1 cellular context compared by ENCODE assay signal in genomic region chr21:39379986-39380891, GRCh38.
TF ChIP-seq lines count a peak whose summit lies in the region.

No MANE protein-coding gene starts in this region.

TF ChIP-seq in HepG2, 621 proteins besides CTCF, POLR2A, EP300 and RAD21 (continued from another document and continues in another):
- TF ChIP-seq ZBTB40 (IDR thresholded peaks at IDR 0.05): no peak
- no peak; the same call in 1 of the 2 replicates for TF ChIP-seq ZBTB40 (CRISPR knock-in tag; IDR thresholded peaks at IDR 0.05)
- TF ChIP-seq HIVEP1 (CRISPR knock-in tag; IDR thresholded peaks at IDR 0.05): no peak; the same call in 1 of the 2 replicates
- TF ChIP-seq ZNF564 (CRISPR knock-in tag; IDR thresholded peaks at IDR 0.05): no peak
- TF ChIP-seq DBP (CRISPR knock-in tag; IDR thresholded peaks at IDR 0.05; ENCODE audit: not compliant biosample characterization): no peak
- TF ChIP-seq KLF16 (CRISPR knock-in tag; IDR thresholded peaks at IDR 0.05): no peak
- no peak for TF ChIP-seq PHF5A (CRISPR knock-in tag; IDR thresholded peaks at IDR 0.05; ENCODE audit: low read depth, unreplicated experiment)
- TF ChIP-seq PAWR (CRISPR knock-in tag; IDR thresholded peaks at IDR 0.05; ENCODE audit: borderline replicate concordance): no peak
- TF ChIP-seq ZKSCAN5 (CRISPR knock-in tag; IDR thresholded peaks at IDR 0.05): no peak
- TF ChIP-seq ZNF7 (CRISPR knock-in tag; IDR thresholded peaks at IDR 0.05): no peak
- TF ChIP-seq ZNF280D (CRISPR knock-in tag; IDR thresholded peaks at IDR 0.05): no peak
- no peak for TF ChIP-seq ZNF619 (CRISPR knock-in tag; IDR thresholded peaks at IDR 0.05)
- TF ChIP-seq ZNF441 (CRISPR knock-in tag; IDR thresholded peaks at IDR 0.05; ENCODE audit: borderline replicate concordance): 0 out of 2 replicates have a peak, but pooled peaks have one; percentile 12
- no peak; the same call in 1 of the 2 replicates for TF ChIP-seq ZNF362 (CRISPR knock-in tag; IDR thresholded peaks at IDR 0.05; ENCODE audit: borderline replicate concordance)
- no peak for TF ChIP-seq CREB3 (CRISPR knock-in tag; IDR thresholded peaks at IDR 0.05)
- TF ChIP-seq ZNF292 (CRISPR knock-in tag; IDR thresholded peaks at IDR 0.05; ENCODE audit: borderline replicate concordance, low read depth): 0 out of 2 replicates have a peak, but pooled peaks have one; percentile 22
- TF ChIP-seq ZNF180 (CRISPR knock-in tag; IDR thresholded peaks at IDR 0.05; ENCODE audit: borderline replicate concordance, low read depth): no peak
- TF ChIP-seq KDM6A (CRISPR knock-in tag; IDR thresholded peaks at IDR 0.05; ENCODE audit: low read depth): no peak
- TF ChIP-seq ZNF605 (CRISPR knock-in tag; IDR thresholded peaks at IDR 0.05): no peak
- 0 out of 2 replicates have a peak, but pooled peaks have one; percentile 28 for TF ChIP-seq ZNF788 (CRISPR knock-in tag; IDR thresholded peaks at IDR 0.05; ENCODE audit: borderline replicate concordance)
- no peak for TF ChIP-seq RELA (CRISPR knock-in tag; IDR thresholded peaks at IDR 0.05)
- no peak for TF ChIP-seq POLR2AphosphoS2 (IDR thresholded peaks at IDR 0.05; ENCODE audit: low read depth, low read length)
- no peak; the same call in 1 of the 2 replicates for TF ChIP-seq ZNF430 (CRISPR knock-in tag; IDR thresholded peaks at IDR 0.05)
- TF ChIP-seq NAIF1 (CRISPR knock-in tag; IDR thresholded peaks at IDR 0.05; ENCODE audit: borderline replicate concordance): 0 out of 2 replicates have a peak, but pooled peaks have one; percentile 30
- TF ChIP-seq ZNF615 (CRISPR knock-in tag; IDR thresholded peaks at IDR 0.05; ENCODE audit: borderline replicate concordance): no peak
- no peak; the same call in 1 of the 2 replicates for TF ChIP-seq ZMAT3 (CRISPR knock-in tag; conservative IDR thresholded peaks at IDR 0.05)
- peak; percentile 37; the same call in 1 of the 2 replicates for TF ChIP-seq ZNF691 (CRISPR knock-in tag; IDR thresholded peaks at IDR 0.05; ENCODE audit: borderline replicate concordance, low read depth)
- TF ChIP-seq ZFP37 (CRISPR knock-in tag; IDR thresholded peaks at IDR 0.05; ENCODE audit: borderline replicate concordance): no peak
- peak; percentile 62; the same call in 1 of the 2 replicates for TF ChIP-seq YEATS2 (CRISPR knock-in tag; IDR thresholded peaks at IDR 0.05; ENCODE audit: borderline replicate concordance)
- no peak for TF ChIP-seq BHLHE40 (IDR thresholded peaks at IDR 0.05; ENCODE audit: low read length)
- TF ChIP-seq HIC2 (CRISPR knock-in tag; IDR thresholded peaks at IDR 0.05; ENCODE audit: low read depth): no peak
- TF ChIP-seq ZNF768 (CRISPR knock-in tag; IDR thresholded peaks at IDR 0.05): peak; percentile 42; the same call in 1 of the 2 replicates
- no peak for TF ChIP-seq ARHGAP35 (CRISPR knock-in tag; IDR thresholded peaks at IDR 0.05; ENCODE audit: borderline replicate concordance)
- TF ChIP-seq MTA1 (CRISPR knock-in tag; IDR thresholded peaks at IDR 0.05; ENCODE audit: borderline replicate concordance): no peak
- TF ChIP-seq ZNF3 (CRISPR knock-in tag; IDR thresholded peaks at IDR 0.05): no peak
- TF ChIP-seq ZNF891 (CRISPR knock-in tag; IDR thresholded peaks at IDR 0.05): no peak
- 0 out of 2 replicates have a peak, but pooled peaks have one; percentile 21 for TF ChIP-seq DR1 (CRISPR knock-in tag; IDR thresholded peaks at IDR 0.05)
- TF ChIP-seq ZNF678 (CRISPR knock-in tag; IDR thresholded peaks at IDR 0.05): no peak
- no peak; the same call in 1 of the 2 replicates for TF ChIP-seq ZNF629 (CRISPR knock-in tag; conservative IDR thresholded peaks at IDR 0.05)
- peak; percentile 81; the same call in 1 of the 2 replicates for TF ChIP-seq GMEB1 (CRISPR knock-in tag; IDR thresholded peaks at IDR 0.05; ENCODE audit: borderline replicate concordance)
- TF ChIP-seq NPAS2 (CRISPR knock-in tag; IDR thresholded peaks at IDR 0.05; ENCODE audit: borderline replicate concordance): no peak
- peak; percentile 73 for TF ChIP-seq CHD2 (IDR thresholded peaks at IDR 0.05; ENCODE audit: low read depth, low read length)
- TF ChIP-seq SALL2 (CRISPR knock-in tag; IDR thresholded peaks at IDR 0.05): no peak
- 0 out of 2 replicates have a peak, but pooled peaks have one; percentile 63 for TF ChIP-seq ZBTB8A (CRISPR knock-in tag; IDR thresholded peaks at IDR 0.05; ENCODE audit: borderline replicate concordance, low read depth)
- TF ChIP-seq SRSF9 (IDR thresholded peaks at IDR 0.05; ENCODE audit: borderline replicate concordance, insufficient read depth, low read depth, low read length, poor library complexity, severe bottlenecking): no peak
- TF ChIP-seq NR2F2 (IDR thresholded peaks at IDR 0.05; ENCODE audit: borderline replicate concordance, low read depth): no peak
- no peak for TF ChIP-seq TEAD2 (CRISPR knock-in tag; IDR thresholded peaks at IDR 0.05)
